8 cellular contexts compared by ENCODE assay signal in genomic region chr16:89922477-89922883, GRCh38. TPM values are rescaled to one million over a fixed set of nuclear protein-coding genes. Genes with fewer than 3 reads are reported as not detected.
A peak's percentile ranks its signal among the peaks of the same experiment; 100 is the strongest.
DNase-seq lines count a peak whose midpoint lies in the region; ATAC-seq and TF ChIP-seq lines count a peak whose summit lies in the region.

No MANE protein-coding gene starts in this region.

- H2BK120ac ChIP-seq in IMR-90 (ENCODE audit: low read depth, low read length): peak overlapping the region; percentile 98

- no peaks in the 10 kb centered on the region for H3K9me3 ChIP-seq in IMR-90 (ENCODE audit: control insufficient read depth, insufficient read depth, low read length)

- H3K79me1 ChIP-seq in IMR-90 (ENCODE audit: low read depth in 1 of 2, low read length in 2 of 2): peaks cover under 1 to 70% of the 10 kb centered on the region in 2 experiments; a peak in 3 of 4 replicates

- H3K4me1 ChIP-seq in IMR-90 (ENCODE audit: control insufficient read depth, insufficient read depth, low read length): peaks cover 27% of the 10 kb centered on the region

- peaks cover 38% of the 10 kb centered on the region for H4K20me1 ChIP-seq in IMR-90 (ENCODE audit: insufficient read depth, low read length)

- intact Hi-C loops in Calu3 (cut with micrococcal nuclease; ENCODE audit: unreplicated experiment) (no loop called here), IMR-90 (cut with micrococcal nuclease) (loop anchor here (10.0 kb wide), 1 partner anchor 102 kb away; no protein-coding TSS in a partner anchor), activated B cell treated with CpG ODN at 0.5 μM for 24 hours (cut with micrococcal nuclease) (no loop called here)

- 0% methylated on average over 3 of the region's 31 CpGs; no CpG with 5 or more reads in 1 of the 2 experiments for WGBS in IMR-90 (ENCODE audit: extremely low coverage in 2 of 2, insufficient read length in 1 of 2), 2 experiments

- in situ Hi-C loops in IMR-90 (cut with MboI; ENCODE audit: low sequenced_read_pairs): no loop called here

- CTCF ChIA-PET in Calu3 (lab: Charles Lee): interaction anchor here (1.0 to 1.9 kb wide), 8 partner anchors 12 to 222 kb away, joined by 3 to 9 read pairs (median 4); partner anchors contain the start of gene TCF25
- CTCF ChIA-PET in IMR-90 (lab: Yijun Ruan, JAX): interaction anchor here (0.8 to 1.2 kb wide), 3 partner anchors 12 to 28 kb away, joined by 3 to 4 read pairs (median 3); no protein-coding TSS in a partner anchor
- CTCF ChIA-PET in activated B cell treated with CpG ODN at 0.5 μM for 24 hours (lab: Charles Lee): no interaction called here

- no peaks in the 10 kb centered on the region for H3K27me3 ChIP-seq in IMR-90 (ENCODE audit: control insufficient read depth, insufficient read depth, low read length)

- dilution Hi-C loops in IMR-90 (cut with HindIII; ENCODE audit: low sequenced_read_pairs, unreplicated experiment): no loop called here

- peak overlapping the region; percentile 76 for H3K4me3 Mint-ChIP-seq in Calu3 (ENCODE audit: low read depth, unreplicated experiment)
- peak overlapping the region; percentile 60 for H3K4me3 Mint-ChIP-seq in activated B cell treated with CpG ODN at 0.5 μM for 24 hours
- H3K4me3 Mint-ChIP-seq in type B pancreatic cell: peak overlapping the region; percentile 91

- H4K91ac ChIP-seq in IMR-90 (ENCODE audit: insufficient read depth, low read depth, low read length): peak overlapping the region; percentile 100

- TF ChIP-seq CTCF in Calu3 (IDR thresholded peaks at IDR 0.05; ENCODE audit: unreplicated experiment) (no peak), IMR-90 (conservative IDR thresholded peaks at IDR 0.05; ENCODE audit: low read depth, low read length) (no peak), activated B cell treated with CpG ODN at 0.5 μM for 24 hours (IDR thresholded peaks at IDR 0.05) (no peak), epithelial cell of proximal tubule (conservative IDR thresholded peaks at IDR 0.05; ENCODE audit: low read depth, low read length) (no peak), type B pancreatic cell (conservative IDR thresholded peaks at IDR 0.05) (no peak)

- peak overlapping the region; percentile 99 for H2BK5ac ChIP-seq in IMR-90 (ENCODE audit: low read depth, low read length, poor library complexity, severe bottlenecking)

- H3K4ac ChIP-seq in IMR-90 (ENCODE audit: low read depth, low read length): peak overlapping the region; percentile 100

- H3K9ac ChIP-seq in IMR-90 (ENCODE audit: low read depth, low read length): peak overlapping the region; percentile 98

- peak overlapping the region; percentile 99 for H3K14ac ChIP-seq in IMR-90 (replicated peaks; ENCODE audit: low read depth, low read length)

- H3K56ac ChIP-seq in IMR-90 (ENCODE audit: extremely low read depth, insufficient read depth, low read length): peak overlapping the region; percentile 99

- H3K4me1 Mint-ChIP-seq in Calu3 (ENCODE audit: low read depth, unreplicated experiment) (peaks cover 24% of the 10 kb centered on the region), activated B cell treated with CpG ODN at 0.5 μM for 24 hours (peaks cover 42% of the 10 kb centered on the region), type B pancreatic cell (ENCODE audit: unreplicated experiment) (no peaks in the 10 kb centered on the region)

- no peak for TF ChIP-seq POLR2A in IMR-90 (IDR thresholded peaks at IDR 0.05; ENCODE audit: low read depth, low read length)

- H3K36me3 ChIP-seq in IMR-90 (ENCODE audit: control insufficient read depth, insufficient read depth, low read length): peaks cover under 1% of the 10 kb centered on the region; the same call in 1 of the 2 replicates

- TF ChIP-seq RAD21 in IMR-90 (IDR thresholded peaks at IDR 0.05; ENCODE audit: low read length): no peak

- BruUV-seq in Calu3 (replicated peaks; lab: Mats Ljungman, UMichigan): no TSS peak
- no TSS peak for BruUV-seq in IMR-90 (replicated peaks; lab: Mats Ljungman, UMichigan)

- peak overlapping the region; percentile 100 for H3K23ac ChIP-seq in IMR-90 (ENCODE audit: low read depth, low read length)

- H3K27ac ChIP-seq in IMR-90 (ENCODE audit: insufficient read depth, low read length): peak overlapping the region; percentile 98

- DNase-seq in Calu3 (peak; percentile 85), IMR-90 (peak; percentile 91), activated B cell treated with CpG ODN at 0.5 μM for 24 hours (no peak), epithelial cell of proximal tubule (ENCODE audit: low read depth) (peak; percentile 43), mucosa of gallbladder (ENCODE audit: low spot score) (peak; percentile 58), type B pancreatic cell (ENCODE audit: extremely low spot score, unreplicated experiment) (no peak), NCI-H1694 treated with DMSO at 0.1 percent for 48 hours (lab: John Stamatoyannopoulos, UW) (no peak), mesenteric fat pad (ENCODE audit: low spot score) (no peak)

- H3K18ac ChIP-seq in IMR-90 (ENCODE audit: low read depth, low read length): peak overlapping the region; percentile 96

- H3K27me3 Mint-ChIP-seq in Calu3 (ENCODE audit: unreplicated experiment): no peaks in the 10 kb centered on the region
- H3K27me3 Mint-ChIP-seq in activated B cell treated with CpG ODN at 0.5 μM for 24 hours: peaks cover 23% of the 10 kb centered on the region
- H3K27me3 Mint-ChIP-seq in type B pancreatic cell: peaks cover 25% of the 10 kb centered on the region

- H3K36me3 Mint-ChIP-seq in Calu3 (ENCODE audit: insufficient read depth, unreplicated experiment): peaks cover 87% of the 10 kb centered on the region
- H3K36me3 Mint-ChIP-seq in activated B cell treated with CpG ODN at 0.5 μM for 24 hours (ENCODE audit: low read depth): no peaks in the 10 kb centered on the region
- H3K36me3 Mint-ChIP-seq in type B pancreatic cell: no peaks in the 10 kb centered on the region

- H3K9me1 ChIP-seq in IMR-90 (ENCODE audit: insufficient read depth, low read length): peaks cover 20% of the 10 kb centered on the region

- H2BK20ac ChIP-seq in IMR-90 (ENCODE audit: low read depth, low read length): peak overlapping the region; percentile 89

- peak overlapping the region; percentile 93 for H2AFZ ChIP-seq in IMR-90 (replicated peaks; ENCODE audit: low read length, poor library complexity)

- H3K4me2 ChIP-seq in IMR-90 (ENCODE audit: low read depth, low read length): peak overlapping the region; percentile 93

- peak overlapping the region; percentile 100 for H2AK9ac ChIP-seq in IMR-90 (replicated peaks; ENCODE audit: low read depth, low read length, poor library complexity)

- H2BK15ac ChIP-seq in IMR-90 (ENCODE audit: low read depth, low read length): peak overlapping the region; percentile 93

- H2AK5ac ChIP-seq in IMR-90 (ENCODE audit: low read depth, low read length): peak overlapping the region; percentile 97

- peak overlapping the region; percentile 96 to 98 for H4K8ac ChIP-seq in IMR-90 (ENCODE audit: low read depth in 2 of 2, low read length in 2 of 2)

- H4K5ac ChIP-seq in IMR-90 (ENCODE audit: low read depth, low read length): peak overlapping the region; percentile 96

- H3K27ac Mint-ChIP-seq in Calu3 (ENCODE audit: unreplicated experiment): peak overlapping the region; percentile 88
- H3K27ac Mint-ChIP-seq in activated B cell treated with CpG ODN at 0.5 μM for 24 hours: no peak overlapping the region
- H3K27ac Mint-ChIP-seq in type B pancreatic cell: peak overlapping the region; percentile 87

- peak; percentile 30 for ATAC-seq in IMR-90 (ENCODE audit: low read depth)
- no peak for ATAC-seq in activated B cell treated with CpG ODN at 0.5 μM for 24 hours (ENCODE audit: low read depth)

- POLR2A ChIA-PET in IMR-90 (lab: Charles Lee; ENCODE audit: unreplicated experiment) (interaction anchor here (0.5 to 0.9 kb wide), 4 partner anchors 14 to 382 kb away, joined by 3 to 9 read pairs (median 3); no protein-coding TSS in a partner anchor), activated B cell treated with CpG ODN at 0.5 μM for 24 hours (lab: Charles Lee) (interaction anchor here (0.7 to 1.2 kb wide), 2 partner anchors 49 to 50 kb away, joined by 4 to 5 read pairs; partner anchors contain the start of gene TCF25)

- peak overlapping the region; percentile 83 for H3K4me3 ChIP-seq in IMR-90 (ENCODE audit: insufficient read depth, low read depth, low read length)
- peak overlapping the region; percentile 74 for H3K4me3 ChIP-seq in epithelial cell of proximal tubule (ENCODE audit: low read depth, low read length)

- no peaks in the 10 kb centered on the region for H3K9me3 Mint-ChIP-seq in Calu3 (ENCODE audit: low read depth, unreplicated experiment)
- H3K9me3 Mint-ChIP-seq in activated B cell treated with CpG ODN at 0.5 μM for 24 hours: no peaks in the 10 kb centered on the region
- H3K9me3 Mint-ChIP-seq in type B pancreatic cell: no peaks in the 10 kb centered on the region

RNA-seq across cellular contexts. Expression of gene TUBB3, which starts 0.7 kb away (rescaled TPM):
- total RNA-seq in Calu3 (2022) (52.1 and 61.5 TPM in 2 replicates), IMR-90 (2012; rRNA removed) (311 and 337 TPM in 2 replicates), activated B cell treated with CpG ODN at 0.5 μM for 24 hours (0.33 and 0.42 TPM in 2 replicates), epithelial cell of proximal tubule (833 and 996 TPM in 2 replicates), mucosa of gallbladder (9.5 TPM), type B pancreatic cell (ENCODE audit: low replicate concordance) (62.0 and 91.4 TPM in 2 replicates), mesenteric fat pad (4.2 TPM)
- polyA plus RNA-seq in IMR-90 (2012; rRNA removed): 410 and 428 TPM in 2 replicates
- polyA plus RNA-seq in IMR-90 (2012; cell fraction: cytosol; rRNA removed): 269 and 452 TPM in 2 replicates
- polyA plus RNA-seq in IMR-90 (2012; cell fraction: nucleus; rRNA removed; ENCODE audit: low replicate concordance): 172 and 406 TPM in 2 replicates

RNA-seq across cellular contexts. Expression of gene MC1R, which starts 3.8 kb away (rescaled TPM):
- 16.9 and 17.4 TPM in 2 replicates for total RNA-seq in Calu3 (2022)
- 3.8 and 4.4 TPM in 2 replicates for total RNA-seq in IMR-90 (2012; rRNA removed)
- polyA plus RNA-seq in IMR-90 (2012; rRNA removed): 9.5 TPM in 2 replicates
- polyA plus RNA-seq in IMR-90 (2012; cell fraction: cytosol; rRNA removed): 3.3 and 6.2 TPM in 2 replicates
- 49.5 and 79.2 TPM in 2 replicates for polyA plus RNA-seq in IMR-90 (2012; cell fraction: nucleus; rRNA removed; ENCODE audit: low replicate concordance)
- total RNA-seq in activated B cell treated with CpG ODN at 0.5 μM for 24 hours: 4.8 and 6.8 TPM in 2 replicates
- total RNA-seq in epithelial cell of proximal tubule: 2.5 and 3.5 TPM in 2 replicates
- 8.1 TPM for total RNA-seq in mucosa of gallbladder
- total RNA-seq in type B pancreatic cell (ENCODE audit: low replicate concordance): 3.6 and 3.8 TPM in 2 replicates
- total RNA-seq in mesenteric fat pad: 2.4 TPM

RNA-seq across cellular contexts. Expression of gene DEF8, which starts 26.1 kb away (rescaled TPM):
- total RNA-seq in Calu3 (2022): 67.0 and 70.1 TPM in 2 replicates
- 129 and 134 TPM in 2 replicates for total RNA-seq in IMR-90 (2012; rRNA removed)
- 141 and 160 TPM in 2 replicates for polyA plus RNA-seq in IMR-90 (2012; rRNA removed)
- 177 and 213 TPM in 2 replicates for polyA plus RNA-seq in IMR-90 (2012; cell fraction: cytosol; rRNA removed)
- 286 and 445 TPM in 2 replicates for polyA plus RNA-seq in IMR-90 (2012; cell fraction: nucleus; rRNA removed; ENCODE audit: low replicate concordance)
- 45.2 and 51.5 TPM in 2 replicates for total RNA-seq in activated B cell treated with CpG ODN at 0.5 μM for 24 hours
- 113 and 125 TPM in 2 replicates for total RNA-seq in epithelial cell of proximal tubule
- 68.6 TPM for total RNA-seq in mucosa of gallbladder
- total RNA-seq in type B pancreatic cell (ENCODE audit: low replicate concordance): 61.0 and 63.5 TPM in 2 replicates
- 54.0 TPM for total RNA-seq in mesenteric fat pad

RNA-seq across cellular contexts. Expression of gene TCF25, which starts 49.1 kb away (rescaled TPM):
- total RNA-seq in Calu3 (2022) (270 and 300 TPM in 2 replicates), IMR-90 (2012; rRNA removed) (119 and 127 TPM in 2 replicates), activated B cell treated with CpG ODN at 0.5 μM for 24 hours (256 and 273 TPM in 2 replicates), epithelial cell of proximal tubule (118 and 192 TPM in 2 replicates), mucosa of gallbladder (175 TPM), type B pancreatic cell (ENCODE audit: low replicate concordance) (170 and 184 TPM in 2 replicates), mesenteric fat pad (156 TPM)
- 184 and 199 TPM in 2 replicates for polyA plus RNA-seq in IMR-90 (2012; rRNA removed)
- polyA plus RNA-seq in IMR-90 (2012; cell fraction: cytosol; rRNA removed): 143 and 185 TPM in 2 replicates
- polyA plus RNA-seq in IMR-90 (2012; cell fraction: nucleus; rRNA removed; ENCODE audit: low replicate concordance): 445 and 688 TPM in 2 replicates

Comparison
In these comparisons a context has a peak if more than half of its experiments do, and no peak if none do; other contexts are left out.
1. DNase-seq: peak in Calu3 (single experiment), IMR-90 (single experiment), epithelial cell of proximal tubule (single experiment) and mucosa of gallbladder (single experiment); none in activated B cell treated with CpG ODN at 0.5 μM for 24 hours (single experiment), type B pancreatic cell (single experiment), NCI-H1694 treated with DMSO at 0.1 percent for 48 hours (single experiment) and mesenteric fat pad (single experiment).
2. Peak in every context shown above with its lines, with median percentiles within 50 percentile points of each other: H3K4me3 Mint-ChIP-seq.